Comparison of ENCODE assay signal across 9 cellular contexts in genomic region chr7:111090834-111091233, GRCh38. TPM values are rescaled to one million over a fixed set of nuclear protein-coding genes. Genes with fewer than 3 reads are reported as not detected.
DNase-seq lines count a peak whose midpoint lies in the region; ATAC-seq and TF ChIP-seq lines count a peak whose summit lies in the region.
"Had no signal": no experiment of that assay in that cellular context is flagged by ENCODE, and none has a peak within 500 bp of the region (broad histone marks: within the 10 kb centered on the region; RNA-seq: fewer than 3 reads in every experiment).

TSS of gene LRRN3 (plus strand) at chr7:111091127. CDS start at chr7:111122773, 31,646 bp downstream.

- H3K4me3 ChIP-seq in OCI-LY1 (ENCODE audit: low read depth, low read length, poor library complexity, severe bottlenecking) (peak within 1 kb of the TSS; percentile 58), astrocyte of the spinal cord (ENCODE audit: low read depth, low read length) (peak within 1 kb of the TSS; percentile 48)

- no peaks in the 10 kb centered on the region for H4K20me1 ChIP-seq in OCI-LY1 (ENCODE audit: insufficient read depth, low read length)

- H3K27me3 ChIP-seq in OCI-LY1 (ENCODE audit: insufficient read depth, low read length) = no peaks in the 10 kb centered on the region

- no peak within 1 kb of the TSS for H2AFZ ChIP-seq in OCI-LY1 (ENCODE audit: low read length)

- H3K79me2 ChIP-seq in OCI-LY1 (ENCODE audit: insufficient read depth, low read length) = peaks cover 14% of the 10 kb centered on the region

- ATAC-seq in GM18520 (IDR thresholded peaks at IDR 0.05; ENCODE audit: unreplicated experiment) = no peak
- ATAC-seq: HCT116 had no signal

- in situ Hi-C loops in astrocyte of the spinal cord (cut with HindIII; ENCODE audit: low sequenced_read_pairs) = no loop called here

- peak within 1 kb of the TSS; percentile 56 for H3K27ac ChIP-seq in OCI-LY1 (ENCODE audit: low read depth, low read length, poor library complexity, severe bottlenecking)

- H3F3A ChIP-seq in OCI-LY1 (ENCODE audit: insufficient read depth, low read length) = no peaks in the 10 kb centered on the region

- H3K9ac ChIP-seq in ES-I3 (ENCODE audit: low read depth, low read length) = peak within 1 kb of the TSS; percentile 22; the same call in 1 of the 2 replicates
- H3K9ac ChIP-seq in OCI-LY1 (ENCODE audit: low read length) = peak within 1 kb of the TSS; percentile 51

- TF ChIP-seq CTCF in OCI-LY1 (IDR thresholded peaks at IDR 0.05; ENCODE audit: low read length) (no peak), astrocyte of the spinal cord (IDR thresholded peaks at IDR 0.05; ENCODE audit: low read depth, low read length) (no peak)

- DNase-seq in astrocyte of the spinal cord (ENCODE audit: low read depth, low spot score) (peak; percentile 60), islet precursor cell (peak; percentile 52), DMS53 (lab: John Stamatoyannopoulos, UW) (no peak), mesenteric fat pad (ENCODE audit: low spot score) (no peak)
- peak in 2 of 3 donors; percentile 15 to 34 for DNase-seq in stimulated activated CD4-positive, alpha-beta T cell treated with anti-CD3 and anti-CD28 coated beads, TNF-alpha, amount 100 ng/mL, for 48 hours (ENCODE audit: low read depth in 3 of 3)

- H3K4me1 ChIP-seq in ES-I3 (ENCODE audit: insufficient read depth, low read length) (peaks cover 30% of the 10 kb centered on the region), OCI-LY1 (ENCODE audit: insufficient read depth, low read length, severe bottlenecking) (peaks cover 70% of the 10 kb centered on the region)

- H3K9me2 ChIP-seq in OCI-LY1 (ENCODE audit: low read depth, low read length) = no peaks in the 10 kb centered on the region

- no peaks in the 10 kb centered on the region for H3K36me3 ChIP-seq in ES-I3 (ENCODE audit: insufficient read depth, low read length)
- H3K36me3 ChIP-seq in OCI-LY1 (ENCODE audit: insufficient read depth, low read length) = no peaks in the 10 kb centered on the region

- H3K9me3 ChIP-seq in ES-I3 (ENCODE audit: control insufficient read depth, insufficient read depth, low read length) = no peaks in the 10 kb centered on the region
- H3K9me3 ChIP-seq in OCI-LY1 (ENCODE audit: low read length) = no peaks in the 10 kb centered on the region

- peak within 1 kb of the TSS; percentile 57 for H3K4me2 ChIP-seq in OCI-LY1 (ENCODE audit: low read length)

RNA-seq across cellular contexts. Expression of gene LRRN3, which starts in this region (rescaled TPM):
- total RNA-seq in mesenteric fat pad = 2.0 TPM

Comparison
In these comparisons a context has a peak if more than half of its experiments do, and no peak if none do; other contexts are left out.
1. DNase-seq: peak in astrocyte of the spinal cord (single experiment), islet precursor cell (single experiment) and stimulated activated CD4-positive, alpha-beta T cell treated with anti-CD3 and anti-CD28 coated beads, TNF-alpha, amount 100 ng/mL, for 48 hours (2 of 3); none in DMS53 (single experiment) and mesenteric fat pad (single experiment).